In the genomic region with DNA sequence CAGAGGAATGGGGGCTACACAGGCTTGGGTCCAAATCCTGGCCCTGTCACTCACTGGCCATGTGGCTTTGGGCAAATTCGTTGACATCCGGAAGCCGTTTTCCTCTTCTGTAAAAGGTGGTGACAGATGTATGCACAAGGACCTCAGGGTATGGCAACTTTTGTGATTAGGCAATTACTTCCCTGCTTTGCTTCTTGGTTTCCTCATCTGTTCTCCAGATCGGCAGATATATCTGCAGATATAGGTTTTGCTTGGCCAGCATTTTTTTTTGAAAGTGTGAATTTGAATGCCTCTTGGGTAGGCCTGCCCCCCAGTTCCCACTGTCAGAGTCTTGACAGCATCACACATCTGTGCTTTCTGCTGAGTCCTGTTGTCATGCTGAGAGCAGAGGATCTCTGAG, we compare ENCODE assay signal across 14 cellular contexts. TPM values are rescaled to one million over a fixed set of nuclear protein-coding genes. Genes with fewer than 3 reads are reported as not detected.
A peak's percentile ranks its signal among the peaks of the same experiment; 100 is the strongest.
DNase-seq lines count a peak whose midpoint lies in the region; ATAC-seq and TF ChIP-seq lines count a peak whose summit lies in the region.
"Had no signal": no experiment of that assay in that cellular context is flagged by ENCODE, and none has a peak within 500 bp of the region (broad histone marks: within the 10 kb centered on the region; RNA-seq: fewer than 3 reads in every experiment).

No MANE protein-coding gene starts in this region.

- no peaks in the 10 kb centered on the region for H3K79me2 ChIP-seq in Karpas-422 (ENCODE audit: low read length)

- BruUV-seq in MCF 10A (replicated peaks; lab: Mats Ljungman, UMichigan) = no TSS peak

- TF ChIP-seq CTCF in neural crest cell (conservative IDR thresholded peaks at IDR 0.05) = no peak
- TF ChIP-seq CTCF in MCF 10A (IDR thresholded peaks at IDR 0.05; ENCODE audit: unreplicated experiment) = no peak

- H3K9me3 ChIP-seq in CD4-positive, alpha-beta memory T cell (ENCODE audit: control insufficient read depth in 1 of 2, low read length in 2 of 2) = no peaks in the 10 kb centered on the region
- no peaks in the 10 kb centered on the region for H3K9me3 ChIP-seq in Karpas-422 (ENCODE audit: low read length)
- H3K9me3 ChIP-seq: Caco-2 had no signal

- H4K20me1 ChIP-seq in Karpas-422 (ENCODE audit: insufficient read depth, low read depth, low read length) = no peaks in the 10 kb centered on the region

- H3K27me3 ChIP-seq in CD4-positive, alpha-beta memory T cell (ENCODE audit: insufficient read depth, low read length) = no peaks in the 10 kb centered on the region
- no peaks in the 10 kb centered on the region for H3K27me3 ChIP-seq in Karpas-422 (ENCODE audit: low read length)
- H3K27me3 ChIP-seq: cardiac muscle cell had no signal

- H3K9me2 ChIP-seq in Karpas-422 (replicated peaks; ENCODE audit: insufficient read depth, low read length) = no peaks in the 10 kb centered on the region

- H3K4me2 ChIP-seq in Karpas-422 (ENCODE audit: low read depth, low read length, poor library complexity, severe bottlenecking) = peak overlapping the region; percentile 79

- peak overlapping the region; percentile 75 for H3K9ac ChIP-seq in Karpas-422 (ENCODE audit: low read length)

- peak overlapping the region in 7 of 8 donors; percentile 20 to 94 (median 88) for H3K4me3 Mint-ChIP-seq in CD4-positive, alpha-beta memory T cell
- no peak overlapping the region for H3K4me3 Mint-ChIP-seq in neural crest cell
- no peak overlapping the region for H3K4me3 Mint-ChIP-seq in MCF 10A (ENCODE audit: unreplicated experiment)
- H3K4me3 Mint-ChIP-seq: nephron progenitor cell had no signal

- peak overlapping the region; percentile 65 for H3K27ac ChIP-seq in CD4-positive, alpha-beta memory T cell (ENCODE audit: low read depth, low read length)
- H3K27ac ChIP-seq in Karpas-422 (ENCODE audit: low read length) = peak overlapping the region; percentile 99
- H3K27ac ChIP-seq: cardiac muscle cell had no signal

- ATAC-seq in HG03571 (IDR thresholded peaks at IDR 0.05; ENCODE audit: unreplicated experiment) = no peak

- peak overlapping the region in 1 of 2 donors; percentile 10 for H3K4me3 ChIP-seq in CD4-positive, alpha-beta memory T cell (ENCODE audit: low read length in 2 of 2)
- peak overlapping the region; percentile 50 for H3K4me3 ChIP-seq in Karpas-422 (ENCODE audit: low read length)
- H3K4me3 ChIP-seq: cardiac muscle cell had no signal

- DNase-seq in CD4-positive, alpha-beta memory T cell = peak in 1 of 5 donors; percentile 24
- peak; percentile 93 for DNase-seq in Karpas-422
- DNase-seq in UCSD-AML1 (lab: John Stamatoyannopoulos, UW; ENCODE audit: unreplicated experiment) = peak; percentile 26
- DNase-seq in neural crest cell (ENCODE audit: low read depth, low spot score) = no peak
- DNase-seq in MCF 10A (ENCODE audit: unreplicated experiment) = no peak
- DNase-seq in AG08396 (ENCODE audit: low spot score) = no peak
- DNase-seq: activated effector memory CD4-positive, alpha-beta T cell treated with anti-CD3 and anti-CD28 coated beads, Interleukin-2, amount 50 U/mL, for 16 hours; Caco-2; NCI-H1436 treated with DMSO at 0.1 percent for 48 hours; NCI-H69; nephron progenitor cell had no signal

- no peaks in the 10 kb centered on the region for H3K36me3 ChIP-seq in CD4-positive, alpha-beta memory T cell (ENCODE audit: insufficient read depth, low read length)
- no peaks in the 10 kb centered on the region for H3K36me3 ChIP-seq in Karpas-422 (ENCODE audit: insufficient read depth, low read length)
- H3K36me3 ChIP-seq: cardiac muscle cell had no signal

- H2AFZ ChIP-seq in Karpas-422 (ENCODE audit: low read length) = no peak overlapping the region

- CTCF ChIA-PET in CD4-positive, alpha-beta memory T cell (lab: Charles Lee; ENCODE audit: partially characterized antibody) = interaction anchor here (0.9 to 8.3 kb wide), 5 partner anchors 13 to 392 kb away, joined by 3 to 232 read pairs (median 5); no protein-coding TSS in a partner anchor
- CTCF ChIA-PET in MCF 10A (lab: Yijun Ruan, JAX) = interaction anchor here (0.6 to 4.9 kb wide), 6 partner anchors 11 to 561 kb away, joined by 3 to 36 read pairs (median 8); no protein-coding TSS in a partner anchor

- H3K9me3 Mint-ChIP-seq in CD4-positive, alpha-beta memory T cell = no peaks in the 10 kb centered on the region
- H3K9me3 Mint-ChIP-seq in neural crest cell (no peaks in the 10 kb centered on the region), MCF 10A (ENCODE audit: unreplicated experiment) (no peaks in the 10 kb centered on the region)
- H3K9me3 Mint-ChIP-seq: nephron progenitor cell had no signal

- H3K27ac Mint-ChIP-seq in CD4-positive, alpha-beta memory T cell = peak overlapping the region; percentile 88 to 95 (median 94)
- H3K27ac Mint-ChIP-seq in neural crest cell (ENCODE audit: unreplicated experiment) (peak overlapping the region; percentile 35), MCF 10A (ENCODE audit: low read depth, unreplicated experiment) (no peak overlapping the region)
- H3K27ac Mint-ChIP-seq: nephron progenitor cell had no signal

- H3K36me3 Mint-ChIP-seq in CD4-positive, alpha-beta memory T cell = peaks cover 0 to 3% of the 10 kb centered on the region in 2 donors
- H3K36me3 Mint-ChIP-seq in neural crest cell (ENCODE audit: low read depth) (no peaks in the 10 kb centered on the region), MCF 10A (ENCODE audit: insufficient read depth, unreplicated experiment) (no peaks in the 10 kb centered on the region)

- H3K4me1 Mint-ChIP-seq in CD4-positive, alpha-beta memory T cell = peaks cover 44 to 90% (median 68%) of the 10 kb centered on the region in 4 donors
- no peaks in the 10 kb centered on the region for H3K4me1 Mint-ChIP-seq in neural crest cell
- peaks cover 16% of the 10 kb centered on the region for H3K4me1 Mint-ChIP-seq in MCF 10A (ENCODE audit: insufficient read depth, unreplicated experiment)
- H3K4me1 Mint-ChIP-seq: nephron progenitor cell had no signal

- intact Hi-C loops in CD4-positive, alpha-beta memory T cell (cut with micrococcal nuclease) = loop anchor here (5.0 to 10.0 kb wide), 3 partner anchors 365 to 1892 kb away; a partner anchor contains a TSS
- intact Hi-C loops in MCF 10A (cut with micrococcal nuclease) = no loop called here

- no peaks in the 10 kb centered on the region for H3K27me3 Mint-ChIP-seq in CD4-positive, alpha-beta memory T cell
- H3K27me3 Mint-ChIP-seq in neural crest cell (ENCODE audit: low read depth) (no peaks in the 10 kb centered on the region), MCF 10A (ENCODE audit: insufficient read depth, unreplicated experiment) (peaks cover 18% of the 10 kb centered on the region)

- H3K4me1 ChIP-seq in CD4-positive, alpha-beta memory T cell (ENCODE audit: insufficient read depth, low read length) = peaks cover 65% of the 10 kb centered on the region
- H3K4me1 ChIP-seq in Karpas-422 (ENCODE audit: low read length) = peaks cover 100% of the 10 kb centered on the region
- H3K4me1 ChIP-seq: Caco-2 had no signal

- POLR2A ChIA-PET in CD4-positive, alpha-beta memory T cell (lab: Charles Lee; ENCODE audit: partially characterized antibody) = interaction anchor here (0.9 to 12.6 kb wide), 6 partner anchors 8 to 374 kb away, joined by 3 to 288 read pairs (median 53); a partner anchor contains a TSS
- POLR2A ChIA-PET in MCF 10A (lab: Yijun Ruan, JAX) = interaction anchor here (1.3 kb wide), 1 partner anchor 294 kb away, joined by 3 read pairs; no protein-coding TSS in a partner anchor

RNA-seq across cellular contexts. Expression of a gene that starts 17.7 kb away (rescaled TPM):
- 1 to 10 TPM; 7.9 to 9.0 TPM for total RNA-seq in CD4-positive, alpha-beta memory T cell
- polyA plus RNA-seq in CD4-positive, alpha-beta memory T cell = under 1 TPM in 1 of 2 donors, not detected in 1; 0.41 TPM
- 0.15 TPM in 1 of 2 replicates, not detected in the other for total RNA-seq in Karpas-422 (2014; rRNA removed; shearing (Covaris generic); ENCODE audit: low replicate concordance)
- total RNA-seq in neural crest cell (0.26 TPM in 1 of 2 replicates, not detected in the other), MCF 10A (2022) (not detected in 2 replicates)
- polyA plus RNA-seq: cardiac muscle cell had no signal

RNA-seq across cellular contexts. Expression of a gene that starts 23.3 kb away (rescaled TPM):
- total RNA-seq in CD4-positive, alpha-beta memory T cell = 10 to 100 TPM; 23.6 to 24.3 TPM
- polyA plus RNA-seq in CD4-positive, alpha-beta memory T cell = 10 to 100 TPM; 37.1 to 38.9 TPM
- 9.7 and 10.9 TPM in 2 replicates for total RNA-seq in Karpas-422 (2014; rRNA removed; shearing (Covaris generic); ENCODE audit: low replicate concordance)
- 8.8 and 9.3 TPM in 2 replicates for total RNA-seq in neural crest cell
- total RNA-seq in MCF 10A (2022) = 6.2 and 6.8 TPM in 2 replicates

RNA-seq across cellular contexts. Expression of a gene that starts 34.5 kb away (rescaled TPM):
- total RNA-seq in CD4-positive, alpha-beta memory T cell = not detected
- polyA plus RNA-seq in CD4-positive, alpha-beta memory T cell = not detected
- total RNA-seq in Karpas-422 (2014; rRNA removed; shearing (Covaris generic); ENCODE audit: low replicate concordance) = not detected in 2 replicates
- total RNA-seq in neural crest cell (not detected in 2 replicates), MCF 10A (2022) (not detected in 2 replicates)
- total RNA-seq: Caco-2, cardiac muscle cell, SK-MEL-5 had no signal
- polyA plus RNA-seq: cardiac muscle cell had no signal

Comparison
In these comparisons a context has a peak if more than half of its experiments do, and no peak if none do; other contexts are left out.
1. DNase-seq: peak in Karpas-422 (single experiment) and UCSD-AML1 (single experiment); none in neural crest cell (single experiment), MCF 10A (single experiment) and AG08396 (single experiment).
2. H3K4me3 Mint-ChIP-seq: peak in CD4-positive, alpha-beta memory T cell (7 of 8); none in neural crest cell (single experiment) and MCF 10A (single experiment).